8 cellular contexts compared by ENCODE assay signal in genomic region chr2:37156857-37157714, GRCh38.
DNase-seq lines count a peak whose midpoint lies in the region; ATAC-seq and TF ChIP-seq lines count a peak whose summit lies in the region.

Gene EIF2AK2 (minus strand): TSS chr2:37156980. CDS start chr2:37147806, 9,174 bp downstream.

- H3K36me3 Mint-ChIP-seq in central memory CD8-positive, alpha-beta T cell (ENCODE audit: insufficient read depth) = peaks cover 9% of the 10 kb centered on the region

- no peaks in the 10 kb centered on the region for H3K27me3 Mint-ChIP-seq in central memory CD8-positive, alpha-beta T cell

- H3K4me3 Mint-ChIP-seq in central memory CD8-positive, alpha-beta T cell = peak within 1 kb of the TSS; percentile 89

- peaks cover 6% of the 10 kb centered on the region for H3K9me3 Mint-ChIP-seq in central memory CD8-positive, alpha-beta T cell

- H3K27ac Mint-ChIP-seq in central memory CD8-positive, alpha-beta T cell (ENCODE audit: low read depth) = peak within 1 kb of the TSS; percentile 94

- peak; percentile 45 for DNase-seq in AG09319 (ENCODE audit: extremely low read depth, low read depth)
- DNase-seq in NCI-H345 (lab: John Stamatoyannopoulos, UW) = peak; percentile 86
- DNase-seq in activated CD4-positive, CD25-positive, alpha-beta regulatory T cell treated with anti-CD3 and anti-CD28 coated beads, Interleukin-2, amount 50 U/mL, for 16 hours (ENCODE audit: low read depth, low spot score) = peak; percentile 51
- peak; percentile 67 to 79 for DNase-seq in central memory CD8-positive, alpha-beta T cell (ENCODE audit: low spot score in 2 of 2)
- peak; percentile 92 for DNase-seq in islet precursor cell
- peak; percentile 55 for DNase-seq in stimulated activated CD4-positive, alpha-beta T cell treated with anti-CD3 and anti-CD28 coated beads, Interleukin-12 subunit alpha, Interleukin-12 subunit beta, amount 100 ng/mL, for 4 hours

- ATAC-seq in GM19025 (IDR thresholded peaks at IDR 0.05; ENCODE audit: low read depth, unreplicated experiment) = peak; percentile 93
- peak; percentile 90 for ATAC-seq in HG03196 (IDR thresholded peaks at IDR 0.05; ENCODE audit: unreplicated experiment)
- peak; percentile 98 for ATAC-seq in central memory CD8-positive, alpha-beta T cell (replicated peaks; ENCODE audit: extremely low read depth, poor library complexity, severe bottlenecking)

- TF ChIP-seq CTCF in AG09319 (IDR thresholded peaks at IDR 0.05; ENCODE audit: low read depth, low read length) = no peak

- H3K4me1 Mint-ChIP-seq in central memory CD8-positive, alpha-beta T cell = peaks cover 44% of the 10 kb centered on the region

Comparison
In these comparisons a context has a peak if more than half of its experiments do, and no peak if none do; other contexts are left out.
1. Peak in every context shown above with its lines: DNase-seq and ATAC-seq.